In the genomic region with DNA sequence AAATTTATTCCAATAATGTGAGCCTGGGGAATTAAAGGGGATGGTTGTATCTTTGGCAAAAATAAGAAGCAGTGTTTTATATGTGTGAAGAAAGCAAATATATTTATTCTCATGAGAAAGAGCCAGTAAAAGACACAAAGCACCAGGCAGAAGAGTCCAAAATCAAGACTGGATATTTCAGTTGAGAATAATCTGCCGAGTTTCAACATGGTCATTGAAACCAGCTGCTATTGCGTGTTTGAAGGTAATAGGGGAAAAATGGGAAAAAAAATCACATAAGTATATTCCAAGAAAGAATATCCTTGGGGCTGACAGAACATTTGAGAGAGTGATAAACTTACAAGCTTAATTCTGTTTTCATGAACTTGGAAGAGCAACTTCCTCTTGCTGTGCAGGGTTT, we compare ENCODE assay signal across 9 cellular contexts.
"Had no signal": no experiment of that assay in that cellular context is flagged by ENCODE, and none has a peak within 500 bp of the region (broad histone marks: within the 10 kb centered on the region; RNA-seq: fewer than 3 reads in every experiment).

No MANE protein-coding gene starts in this region.

- H3K9me3 ChIP-seq: HAP-1 had no signal

- H3K9ac ChIP-seq: GM23248 had no signal

- H3K4me1 ChIP-seq: HAP-1 had no signal

- H3K4me3 Mint-ChIP-seq: HFFc6, IgD-negative memory B cell had no signal

- H3K27me3 Mint-ChIP-seq: IgD-negative memory B cell had no signal

- DNase-seq: GM23248, GOT3, H7, HFFc6 had no signal

- H2AFZ ChIP-seq: GM23248 had no signal

- H3K27ac ChIP-seq: GM23248, HL-60 had no signal

- H3K4me1 Mint-ChIP-seq: IgD-negative memory B cell had no signal

- H3K4me3 ChIP-seq: GM23248, HAP-1 had no signal

- ATAC-seq: HCT116, HepG2 had no signal

- H3K36me3 Mint-ChIP-seq: IgD-negative memory B cell had no signal

- H3K27ac Mint-ChIP-seq: HFFc6, IgD-negative memory B cell had no signal

- H3K36me3 ChIP-seq: HAP-1 had no signal

- H3K9me3 Mint-ChIP-seq: IgD-negative memory B cell had no signal
